In the genomic region with DNA sequence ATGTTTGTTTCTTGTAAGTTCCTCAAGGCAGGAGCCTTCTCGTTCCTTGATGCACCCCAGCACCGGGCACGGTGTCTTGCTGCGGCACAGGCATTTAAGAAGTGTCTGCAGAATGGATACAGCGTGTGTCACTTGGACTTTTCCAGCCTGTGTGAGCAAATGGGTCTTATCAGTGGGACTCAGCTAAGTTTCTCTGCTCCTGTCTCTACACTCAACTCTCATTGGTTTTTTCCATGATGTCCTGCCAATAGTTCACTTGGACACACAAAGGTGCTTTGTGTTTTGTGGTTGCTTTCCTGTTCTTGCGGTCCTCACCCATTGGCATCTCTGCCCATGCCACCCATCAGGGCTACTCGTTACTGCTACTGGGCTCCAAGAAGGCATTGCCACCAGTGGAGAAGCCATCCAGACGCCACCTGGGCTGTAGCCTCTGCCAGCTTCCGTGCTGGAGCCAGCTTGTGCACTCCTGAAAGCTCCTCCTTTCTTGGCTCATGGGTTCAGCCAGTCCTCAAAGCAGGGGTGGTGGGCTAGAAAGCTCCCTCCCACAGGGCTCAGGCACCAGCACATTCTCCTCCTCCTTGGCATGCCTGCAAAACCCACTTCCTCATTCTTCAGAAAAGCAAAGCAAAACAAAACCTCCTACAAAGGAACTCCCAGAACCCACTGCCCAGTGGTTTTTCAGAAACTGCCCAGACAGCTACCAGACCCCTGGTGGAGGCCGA, we compare ENCODE assay signal across 1 cellular context.
TF ChIP-seq lines count a peak whose summit lies in the region.

No MANE protein-coding gene starts in this region.

TF ChIP-seq in HepG2, 621 proteins besides CTCF, POLR2A, EP300 and RAD21 (continued from another document and continues in another):
- TF ChIP-seq, protein P1, sequence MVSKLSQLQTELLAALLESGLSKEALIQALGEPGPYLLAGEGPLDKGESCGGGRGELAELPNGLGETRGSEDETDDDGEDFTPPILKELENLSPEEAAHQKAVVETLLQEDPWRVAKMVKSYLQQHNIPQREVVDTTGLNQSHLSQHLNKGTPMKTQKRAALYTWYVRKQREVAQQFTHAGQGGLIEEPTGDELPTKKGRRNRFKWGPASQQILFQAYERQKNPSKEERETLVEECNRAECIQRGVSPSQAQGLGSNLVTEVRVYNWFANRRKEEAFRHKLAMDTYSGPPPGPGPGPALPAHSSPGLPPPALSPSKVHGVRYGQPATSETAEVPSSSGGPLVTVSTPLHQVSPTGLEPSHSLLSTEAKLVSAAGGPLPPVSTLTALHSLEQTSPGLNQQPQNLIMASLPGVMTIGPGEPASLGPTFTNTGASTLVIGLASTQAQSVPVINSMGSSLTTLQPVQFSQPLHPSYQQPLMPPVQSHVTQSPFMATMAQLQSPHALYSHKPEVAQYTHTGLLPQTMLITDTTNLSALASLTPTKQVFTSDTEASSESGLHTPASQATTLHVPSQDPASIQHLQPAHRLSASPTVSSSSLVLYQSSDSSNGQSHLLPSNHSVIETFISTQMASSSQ (IDR thresholded peaks at IDR 0.05; ENCODE audit: low read depth): 0 out of 2 replicates have a peak, but pooled peaks have one; percentile 43
- TF ChIP-seq, protein P1 (CRISPR knock-in tag; IDR thresholded peaks at IDR 0.05; ENCODE audit: borderline replicate concordance): 0 out of 2 replicates have a peak, but pooled peaks have one; percentile 47
- TF ChIP-seq POLR2G (IDR thresholded peaks at IDR 0.05; ENCODE audit: low read depth, low read length) (peak; percentile 96), RBFOX2 (IDR thresholded peaks at IDR 0.05; ENCODE audit: low read depth, low read length) (peak; percentile 92), ZMYM2 (CRISPR knock-in tag; IDR thresholded peaks at IDR 0.05) (0 out of 2 replicates have a peak, but pooled peaks have one; percentile 48), TARDBP (CRISPR knock-in tag; IDR thresholded peaks at IDR 0.05) (peak; percentile 66; the same call in 1 of the 2 replicates), REXO4 (CRISPR knock-in tag; IDR thresholded peaks at IDR 0.05; ENCODE audit: borderline replicate concordance) (no peak), FOXK1 (CRISPR knock-in tag; IDR thresholded peaks at IDR 0.05; ENCODE audit: borderline replicate concordance, low read depth) (no peak; the same call in 1 of the 2 replicates), TRIM24 (CRISPR knock-in tag; IDR thresholded peaks at IDR 0.05) (peak; percentile 37; the same call in 1 of the 2 replicates), NCOA2 (CRISPR knock-in tag; IDR thresholded peaks at IDR 0.05) (no peak), CCDC6 (CRISPR knock-in tag; IDR thresholded peaks at IDR 0.05) (peak; percentile 28; the same call in 1 of the 2 replicates), NR2F2 (IDR thresholded peaks at IDR 0.05; ENCODE audit: borderline replicate concordance, low read depth) (no peak), SSRP1 (CRISPR knock-in tag; IDR thresholded peaks at IDR 0.05) (peak; percentile 76; the same call in 1 of the 2 replicates), FLYWCH1 (CRISPR knock-in tag; IDR thresholded peaks at IDR 0.05) (no peak), ZNF841 (CRISPR knock-in tag; IDR thresholded peaks at IDR 0.05; ENCODE audit: borderline replicate concordance) (no peak), GABPB1 (CRISPR knock-in tag; IDR thresholded peaks at IDR 0.05) (0 out of 2 replicates have a peak, but pooled peaks have one; percentile 16), TCF7 (IDR thresholded peaks at IDR 0.05; ENCODE audit: low read depth) (no peak; the same call in 1 of the 2 replicates), KAT7 (CRISPR knock-in tag; IDR thresholded peaks at IDR 0.05; ENCODE audit: borderline replicate concordance) (0 out of 2 replicates have a peak, but pooled peaks have one; percentile 41), SMYD3 (CRISPR knock-in tag; IDR thresholded peaks at IDR 0.05) (peak; percentile 50; the same call in 1 of the 2 replicates), PLRG1 (conservative IDR thresholded peaks at IDR 0.05) (no peak), ZMYM3 (CRISPR knock-in tag; IDR thresholded peaks at IDR 0.05) (peak; percentile 44; the same call in 1 of the 2 replicates), CEBPG (CRISPR knock-in tag; IDR thresholded peaks at IDR 0.05) (peak; percentile 18), RBM22 (optimal IDR thresholded peaks at IDR 0.05; ENCODE audit: low read length) (peak; percentile 88), ZBTB7B (CRISPR knock-in tag; IDR thresholded peaks at IDR 0.05) (peak; percentile 63), NFYB (CRISPR knock-in tag; IDR thresholded peaks at IDR 0.05) (peak; percentile 46), KAT2B (IDR thresholded peaks at IDR 0.05; ENCODE audit: borderline replicate concordance, low read depth, low read length) (no peak), ISL2 (CRISPR knock-in tag; IDR thresholded peaks at IDR 0.05) (0 out of 2 replicates have a peak, but pooled peaks have one; percentile 40), RAD51 (IDR thresholded peaks at IDR 0.05; ENCODE audit: borderline replicate concordance) (no peak), RNF2 (conservative IDR thresholded peaks at IDR 0.05; ENCODE audit: low read depth) (no peak), ZNF776 (CRISPR knock-in tag; IDR thresholded peaks at IDR 0.05) (0 out of 2 replicates have a peak, but pooled peaks have one; percentile 53)
- TF ChIP-seq, protein P2, sequence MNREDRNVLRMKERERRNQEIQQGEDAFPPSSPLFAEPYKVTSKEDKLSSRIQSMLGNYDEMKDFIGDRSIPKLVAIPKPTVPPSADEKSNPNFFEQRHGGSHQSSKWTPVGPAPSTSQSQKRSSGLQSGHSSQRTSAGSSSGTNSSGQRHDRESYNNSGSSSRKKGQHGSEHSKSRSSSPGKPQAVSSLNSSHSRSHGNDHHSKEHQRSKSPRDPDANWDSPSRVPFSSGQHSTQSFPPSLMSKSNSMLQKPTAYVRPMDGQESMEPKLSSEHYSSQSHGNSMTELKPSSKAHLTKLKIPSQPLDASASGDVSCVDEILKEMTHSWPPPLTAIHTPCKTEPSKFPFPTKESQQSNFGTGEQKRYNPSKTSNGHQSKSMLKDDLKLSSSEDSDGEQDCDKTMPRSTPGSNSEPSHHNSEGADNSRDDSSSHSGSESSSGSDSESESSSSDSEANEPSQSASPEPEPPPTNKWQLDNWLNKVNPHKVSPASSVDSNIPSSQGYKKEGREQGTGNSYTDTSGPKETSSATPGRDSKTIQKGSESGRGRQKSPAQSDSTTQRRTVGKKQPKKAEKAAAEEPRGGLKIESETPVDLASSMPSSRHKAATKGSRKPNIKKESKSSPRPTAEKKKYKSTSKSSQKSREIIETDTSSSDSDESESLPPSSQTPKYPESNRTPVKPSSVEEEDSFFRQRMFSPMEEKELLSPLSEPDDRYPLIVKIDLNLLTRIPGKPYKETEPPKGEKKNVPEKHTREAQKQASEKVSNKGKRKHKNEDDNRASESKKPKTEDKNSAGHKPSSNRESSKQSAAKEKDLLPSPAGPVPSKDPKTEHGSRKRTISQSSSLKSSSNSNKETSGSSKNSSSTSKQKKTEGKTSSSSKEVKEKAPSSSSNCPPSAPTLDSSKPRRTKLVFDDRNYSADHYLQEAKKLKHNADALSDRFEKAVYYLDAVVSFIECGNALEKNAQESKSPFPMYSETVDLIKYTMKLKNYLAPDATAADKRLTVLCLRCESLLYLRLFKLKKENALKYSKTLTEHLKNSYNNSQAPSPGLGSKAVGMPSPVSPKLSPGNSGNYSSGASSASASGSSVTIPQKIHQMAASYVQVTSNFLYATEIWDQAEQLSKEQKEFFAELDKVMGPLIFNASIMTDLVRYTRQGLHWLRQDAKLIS (CRISPR knock-in tag; IDR thresholded peaks at IDR 0.05): peak; percentile 46
- TF ChIP-seq, protein P3, sequence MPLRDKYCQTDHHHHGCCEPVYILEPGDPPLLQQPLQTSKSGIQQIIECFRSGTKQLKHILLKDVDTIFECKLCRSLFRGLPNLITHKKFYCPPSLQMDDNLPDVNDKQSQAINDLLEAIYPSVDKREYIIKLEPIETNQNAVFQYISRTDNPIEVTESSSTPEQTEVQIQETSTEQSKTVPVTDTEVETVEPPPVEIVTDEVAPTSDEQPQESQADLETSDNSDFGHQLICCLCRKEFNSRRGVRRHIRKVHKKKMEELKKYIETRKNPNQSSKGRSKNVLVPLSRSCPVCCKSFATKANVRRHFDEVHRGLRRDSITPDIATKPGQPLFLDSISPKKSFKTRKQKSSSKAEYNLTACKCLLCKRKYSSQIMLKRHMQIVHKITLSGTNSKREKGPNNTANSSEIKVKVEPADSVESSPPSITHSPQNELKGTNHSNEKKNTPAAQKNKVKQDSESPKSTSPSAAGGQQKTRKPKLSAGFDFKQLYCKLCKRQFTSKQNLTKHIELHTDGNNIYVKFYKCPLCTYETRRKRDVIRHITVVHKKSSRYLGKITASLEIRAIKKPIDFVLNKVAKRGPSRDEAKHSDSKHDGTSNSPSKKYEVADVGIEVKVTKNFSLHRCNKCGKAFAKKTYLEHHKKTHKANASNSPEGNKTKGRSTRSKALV (CRISPR knock-in tag; IDR thresholded peaks at IDR 0.05): 0 out of 2 replicates have a peak, but pooled peaks have one; percentile 58
- TF ChIP-seq, protein P4, sequence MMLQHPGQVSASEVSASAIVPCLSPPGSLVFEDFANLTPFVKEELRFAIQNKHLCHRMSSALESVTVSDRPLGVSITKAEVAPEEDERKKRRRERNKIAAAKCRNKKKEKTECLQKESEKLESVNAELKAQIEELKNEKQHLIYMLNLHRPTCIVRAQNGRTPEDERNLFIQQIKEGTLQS (CRISPR knock-in tag; IDR thresholded peaks at IDR 0.05): no peak
- TF ChIP-seq, protein P5, sequence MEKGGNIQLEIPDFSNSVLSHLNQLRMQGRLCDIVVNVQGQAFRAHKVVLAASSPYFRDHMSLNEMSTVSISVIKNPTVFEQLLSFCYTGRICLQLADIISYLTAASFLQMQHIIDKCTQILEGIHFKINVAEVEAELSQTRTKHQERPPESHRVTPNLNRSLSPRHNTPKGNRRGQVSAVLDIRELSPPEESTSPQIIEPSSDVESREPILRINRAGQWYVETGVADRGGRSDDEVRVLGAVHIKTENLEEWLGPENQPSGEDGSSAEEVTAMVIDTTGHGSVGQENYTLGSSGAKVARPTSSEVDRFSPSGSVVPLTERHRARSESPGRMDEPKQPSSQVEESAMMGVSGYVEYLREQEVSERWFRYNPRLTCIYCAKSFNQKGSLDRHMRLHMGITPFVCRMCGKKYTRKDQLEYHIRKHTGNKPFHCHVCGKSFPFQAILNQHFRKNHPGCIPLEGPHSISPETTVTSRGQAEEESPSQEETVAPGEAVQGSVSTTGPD (CRISPR knock-in tag; IDR thresholded peaks at IDR 0.05): peak; percentile 74; the same call in 1 of the 2 replicates
- TF ChIP-seq, protein P6, sequence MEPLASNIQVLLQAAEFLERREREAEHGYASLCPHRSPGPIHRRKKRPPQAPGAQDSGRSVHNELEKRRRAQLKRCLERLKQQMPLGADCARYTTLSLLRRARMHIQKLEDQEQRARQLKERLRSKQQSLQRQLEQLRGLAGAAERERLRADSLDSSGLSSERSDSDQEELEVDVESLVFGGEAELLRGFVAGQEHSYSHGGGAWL (CRISPR knock-in tag; IDR thresholded peaks at IDR 0.05): peak; percentile 72; the same call in 1 of the 2 replicates
- TF ChIP-seq, protein P7, sequence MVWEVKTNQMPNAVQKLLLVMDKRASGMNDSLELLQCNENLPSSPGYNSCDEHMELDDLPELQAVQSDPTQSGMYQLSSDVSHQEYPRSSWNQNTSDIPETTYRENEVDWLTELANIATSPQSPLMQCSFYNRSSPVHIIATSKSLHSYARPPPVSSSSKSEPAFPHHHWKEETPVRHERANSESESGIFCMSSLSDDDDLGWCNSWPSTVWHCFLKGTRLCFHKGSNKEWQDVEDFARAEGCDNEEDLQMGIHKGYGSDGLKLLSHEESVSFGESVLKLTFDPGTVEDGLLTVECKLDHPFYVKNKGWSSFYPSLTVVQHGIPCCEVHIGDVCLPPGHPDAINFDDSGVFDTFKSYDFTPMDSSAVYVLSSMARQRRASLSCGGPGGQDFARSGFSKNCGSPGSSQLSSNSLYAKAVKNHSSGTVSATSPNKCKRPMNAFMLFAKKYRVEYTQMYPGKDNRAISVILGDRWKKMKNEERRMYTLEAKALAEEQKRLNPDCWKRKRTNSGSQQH (CRISPR knock-in tag; IDR thresholded peaks at IDR 0.05; ENCODE audit: low read depth): peak; percentile 55; the same call in 1 of the 2 replicates
- TF ChIP-seq, protein P8, sequence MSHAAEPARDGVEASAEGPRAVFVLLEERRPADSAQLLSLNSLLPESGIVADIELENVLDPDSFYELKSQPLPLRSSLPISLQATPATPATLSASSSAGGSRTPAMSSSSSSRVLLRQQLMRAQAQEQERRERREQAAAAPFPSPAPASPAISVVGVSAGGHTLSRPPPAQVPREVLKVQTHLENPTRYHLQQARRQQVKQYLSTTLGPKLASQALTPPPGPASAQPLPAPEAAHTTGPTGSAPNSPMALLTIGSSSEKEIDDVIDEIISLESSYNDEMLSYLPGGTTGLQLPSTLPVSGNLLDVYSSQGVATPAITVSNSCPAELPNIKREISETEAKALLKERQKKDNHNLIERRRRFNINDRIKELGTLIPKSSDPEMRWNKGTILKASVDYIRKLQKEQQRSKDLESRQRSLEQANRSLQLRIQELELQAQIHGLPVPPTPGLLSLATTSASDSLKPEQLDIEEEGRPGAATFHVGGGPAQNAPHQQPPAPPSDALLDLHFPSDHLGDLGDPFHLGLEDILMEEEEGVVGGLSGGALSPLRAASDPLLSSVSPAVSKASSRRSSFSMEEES (CRISPR knock-in tag; IDR thresholded peaks at IDR 0.05): no peak
